Comparison of ENCODE assay signal across 22 cellular contexts in the genomic region with DNA sequence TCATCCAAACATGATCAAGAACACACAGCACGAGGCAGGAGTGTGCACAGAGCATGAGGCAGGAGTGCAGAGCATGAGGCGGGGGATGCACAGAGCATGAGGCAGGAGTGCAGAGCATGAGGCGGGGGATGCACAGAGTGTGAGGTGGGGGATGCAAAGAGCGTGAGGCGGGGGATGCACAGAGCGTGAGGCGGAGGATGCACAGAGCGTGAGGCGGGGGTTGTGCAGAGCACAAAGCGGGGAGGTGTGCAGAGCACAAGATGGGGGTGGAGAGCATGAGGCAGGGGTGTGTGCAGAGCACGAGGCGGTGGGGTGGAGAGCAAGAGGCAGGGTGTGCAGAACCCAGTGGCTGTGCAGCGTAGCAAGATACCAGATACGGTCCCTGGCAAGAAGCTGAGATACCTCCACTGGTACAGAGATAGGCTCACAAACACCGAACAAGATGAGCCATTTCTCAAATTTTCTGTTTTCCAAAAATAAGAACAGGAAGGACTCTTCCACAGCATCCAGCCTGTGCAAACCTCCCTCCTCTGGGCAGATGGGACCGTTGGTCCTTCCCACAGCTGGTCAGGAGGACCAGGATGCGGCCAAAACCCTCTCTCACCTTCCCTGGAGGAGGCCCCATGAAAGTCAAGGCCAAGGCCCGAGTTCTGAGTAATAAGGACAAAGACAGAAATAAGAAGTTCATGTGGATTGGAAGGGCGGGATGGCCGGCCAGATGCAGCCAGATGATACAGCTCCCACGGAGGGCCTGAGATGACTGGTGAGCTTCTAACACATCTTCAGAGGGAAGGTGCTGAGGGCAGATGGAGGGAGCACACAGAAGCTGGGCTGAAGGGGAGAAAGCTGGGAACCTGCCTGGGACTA. TPM values are rescaled to one million over a fixed set of nuclear protein-coding genes. Genes with fewer than 3 reads are reported as not detected.
A peak's percentile ranks its signal among the peaks of the same experiment; 100 is the strongest.
DNase-seq lines count a peak whose midpoint lies in the region; ATAC-seq and TF ChIP-seq lines count a peak whose summit lies in the region.
"Had no signal": no experiment of that assay in that cellular context is flagged by ENCODE, and none has a peak within 500 bp of the region (broad histone marks: within the 10 kb centered on the region; RNA-seq: fewer than 3 reads in every experiment).

No MANE protein-coding gene starts in this region.

- no peak for TF ChIP-seq EP300 in sigmoid colon (IDR thresholded peaks at IDR 0.05)

- H3K27ac ChIP-seq in right cardiac atrium (ENCODE audit: low read length) = no peak overlapping the region
- no peak overlapping the region for H3K27ac ChIP-seq in sigmoid colon
- H3K27ac ChIP-seq: heart right ventricle, prostate gland, thoracic aorta had no signal

- 87% methylated on average over 21 of the region's 21 CpGs for WGBS in right cardiac atrium
- 88 to 91% methylated on average over 21 of the region's 21 CpGs for WGBS in sigmoid colon, 2 donors

- H3K27me3 ChIP-seq in GM06990 (replicated peaks; ENCODE audit: control insufficient read depth, insufficient read depth, low read length) (no peaks in the 10 kb centered on the region), right cardiac atrium (ENCODE audit: control insufficient read depth, insufficient read depth) (no peaks in the 10 kb centered on the region), sigmoid colon (no peaks in the 10 kb centered on the region)
- H3K27me3 ChIP-seq: heart right ventricle had no signal

- H3K4me1 ChIP-seq in right cardiac atrium (ENCODE audit: control insufficient read depth, insufficient read depth, low read length) (no peaks in the 10 kb centered on the region), sigmoid colon (no peaks in the 10 kb centered on the region)
- H3K4me1 ChIP-seq: heart right ventricle, prostate gland had no signal

- DNase-seq in GM06990 (ENCODE audit: extremely low read depth, insufficient read length) (peak; percentile 38), right cardiac atrium (peak in 2 of 3 donors; percentile 5 to 37), sigmoid colon (peak; percentile 37), NCI-H2107 treated with DMSO at 0.1 percent for 48 hours (lab: John Stamatoyannopoulos, UW; ENCODE audit: unreplicated experiment) (no peak), GM13976 (ENCODE audit: low spot score) (no peak), NOMO-1 treated with dmso at 0.1 percent for 144 hours (lab: John Stamatoyannopoulos, UW; ENCODE audit: unreplicated experiment) (no peak)
- DNase-seq in activated CD8-positive, alpha-beta memory T cell treated with anti-CD3 and anti-CD28 coated beads, Interleukin-2, amount 50 U/mL, for 48 hours = peak; percentile 15
- DNase-seq: activated CD4-positive, CD25-positive, alpha-beta regulatory T cell treated with anti-CD3 and anti-CD28 coated beads, Interleukin-2, amount 50 U/mL, for 72 hours; amygdala; cerebellar nuclear complex; DMS79 treated with DMSO at 0.1 percent for 48 hours; effector memory CD8-positive, alpha-beta T cell; heart right ventricle; naive thymus-derived CD8-positive, alpha-beta T cell; NCI-H187 treated with DMSO at 0.1 percent for 48 hours; NCI-H446 treated with DMSO at 0.1 percent for 48 hours; NK-92 treated with Interleukin-12 subunit alpha and Interleukin-12 subunit beta, amount 100 ng/mL, for 24 hours; stimulated activated CD4-positive, alpha-beta T cell treated with anti-CD3 and anti-CD28 coated beads, Interleukin-4, amount 100 ng/mL, for 4 hours had no signal

- H3K9me3 ChIP-seq in right cardiac atrium (ENCODE audit: control insufficient read depth, low read length) = no peaks in the 10 kb centered on the region
- peaks cover 0 to 6% (median 0%) of the 10 kb centered on the region in 4 donors for H3K9me3 ChIP-seq in sigmoid colon
- H3K9me3 ChIP-seq: prostate gland, thoracic aorta had no signal

- intact Hi-C loops in right cardiac atrium (cut with DNase I) (no loop called here), sigmoid colon (cut with DNase I) (no loop called here)

- no peak for TF ChIP-seq POLR2A in sigmoid colon (IDR thresholded peaks at IDR 0.05)

- no peaks in the 10 kb centered on the region for H3K36me3 ChIP-seq in GM06990 (ENCODE audit: control insufficient read depth, insufficient read depth, low read length)
- H3K36me3 ChIP-seq in sigmoid colon = no peaks in the 10 kb centered on the region
- H3K36me3 ChIP-seq: heart right ventricle, prostate gland, thoracic aorta had no signal

- H3K4me3 ChIP-seq in GM06990 (replicated peaks; ENCODE audit: low read depth, low read length) (no peak overlapping the region), right cardiac atrium (ENCODE audit: low read length) (no peak overlapping the region), sigmoid colon (no peak overlapping the region)
- H3K4me3 ChIP-seq: heart right ventricle, prostate gland, thoracic aorta had no signal

- TF ChIP-seq CTCF in GM06990 (IDR thresholded peaks at IDR 0.05; ENCODE audit: insufficient read depth, low read length, poor library complexity, severe bottlenecking) (no peak), sigmoid colon (IDR thresholded peaks at IDR 0.05) (no peak), GM13976 (IDR thresholded peaks at IDR 0.05; ENCODE audit: borderline replicate concordance, control extremely low read depth, extremely low read depth, insufficient read depth, missing control alignments) (no peak)

- ATAC-seq in right cardiac atrium (peak in 1 of 2 donors; percentile 40), HG02981 (IDR thresholded peaks at IDR 0.05; ENCODE audit: unreplicated experiment) (no peak)
- ATAC-seq: effector memory CD8-positive, alpha-beta T cell; naive thymus-derived CD8-positive, alpha-beta T cell had no signal

- in situ Hi-C loops in GM13976 (cut with MboI; ENCODE audit: low sequenced_read_pairs, unreplicated experiment) = no loop called here

RNA-seq across cellular contexts. Expression of gene SPATC1L, which starts 12.0 kb away (rescaled TPM):
- total RNA-seq in right cardiac atrium (10 to 100 TPM in 3 of 4 donors, 1 to 10 TPM in 1; 8.8 to 12.0 (median 11.6) TPM), sigmoid colon (10 to 100 TPM in 1 of 4 donors, 1 to 10 TPM in 2, under 1 TPM in 1; 0.95 to 18.3 (median 7.1) TPM)
- polyA plus RNA-seq in right cardiac atrium (10.3 TPM), sigmoid colon (10 to 100 TPM in 1 of 3 donors, 1 to 10 TPM in 2; 3.2 to 11.0 (median 7.8) TPM)

RNA-seq across cellular contexts. Expression of gene FTCD, which starts 16.9 kb away (rescaled TPM):
- total RNA-seq in right cardiac atrium (1 to 10 TPM; 1.6 to 3.5 (median 2.0) TPM), sigmoid colon (1 to 10 TPM in 1 of 4 donors, not detected in 3; 1.4 TPM)
- polyA plus RNA-seq in right cardiac atrium (1.00 TPM), sigmoid colon (under 1 TPM in 1 of 3 donors, not detected in 2; 0.20 TPM)
- total RNA-seq: CD8-positive, alpha-beta memory T cell had no signal
- polyA plus RNA-seq: CD8-positive, alpha-beta memory T cell; naive thymus-derived CD8-positive, alpha-beta T cell had no signal

RNA-seq across cellular contexts. Expression of gene LSS, which starts 56.3 kb away (rescaled TPM):
- total RNA-seq in right cardiac atrium (10 to 100 TPM; 55.0 to 91.9 (median 79.7) TPM), sigmoid colon (10 to 100 TPM; 47.6 to 63.7 (median 57.0) TPM)
- polyA plus RNA-seq in right cardiac atrium (34.1 TPM), sigmoid colon (10 to 100 TPM; 17.4 to 78.6 (median 27.5) TPM)

Comparison
In these comparisons a context has a peak if more than half of its experiments do, and no peak if none do; other contexts are left out.
1. DNase-seq: peak in GM06990 (single experiment), activated CD8-positive, alpha-beta memory T cell treated with anti-CD3 and anti-CD28 coated beads, Interleukin-2, amount 50 U/mL, for 48 hours (single experiment), right cardiac atrium (2 of 3) and sigmoid colon (single experiment); none in NCI-H2107 treated with DMSO at 0.1 percent for 48 hours (single experiment), GM13976 (single experiment) and NOMO-1 treated with dmso at 0.1 percent for 144 hours (single experiment).